25 cellular contexts compared by ENCODE assay signal in genomic region chr12:109222062-109222461, GRCh38.
A peak's percentile ranks its signal among the peaks of the same experiment; 100 is the strongest.
DNase-seq lines count a peak whose midpoint lies in the region; ATAC-seq and TF ChIP-seq lines count a peak whose summit lies in the region.
"Had no signal": no experiment of that assay in that cellular context is flagged by ENCODE, and none has a peak within 500 bp of the region (broad histone marks: within the 10 kb centered on the region; RNA-seq: fewer than 3 reads in every experiment).

No MANE protein-coding gene starts in this region.

- peaks cover 8% of the 10 kb centered on the region for H3K36me3 Mint-ChIP-seq in WTC11

- H3K27me3 Mint-ChIP-seq in WTC11 (ENCODE audit: low read depth): no peaks in the 10 kb centered on the region
- H3K27me3 Mint-ChIP-seq: CD8-positive, alpha-beta memory T cell had no signal

- no peaks in the 10 kb centered on the region for H3K27me3 ChIP-seq in right atrium auricular region
- no peaks in the 10 kb centered on the region for H3K27me3 ChIP-seq in psoas muscle (ENCODE audit: insufficient read depth in 3 of 3, low read length in 2 of 3)
- H3K27me3 ChIP-seq: BE2C had no signal

- intact Hi-C loops in psoas muscle (cut with DNase I): no loop called here

- H3K4me1 Mint-ChIP-seq in WTC11: no peaks in the 10 kb centered on the region
- H3K4me1 Mint-ChIP-seq: CD14-positive monocyte; CD8-positive, alpha-beta memory T cell had no signal

- DNase-seq in NCI-H82 (lab: John Stamatoyannopoulos, UW) (peak; percentile 27), NCI-H82 treated with DMSO at 0.1 percent for 48 hours (lab: John Stamatoyannopoulos, UW; ENCODE audit: unreplicated experiment) (no peak), WTC11 (ENCODE audit: low spot score) (no peak), right atrium auricular region (ENCODE audit: low spot score) (no peak), psoas muscle (no peak), foreskin fibroblast (no peak), mesenteric fat pad (ENCODE audit: low spot score) (no peak), kidney tubule cell (ENCODE audit: low spot score) (no peak)
- DNase-seq: 8988T; ACHN; BE2C; CD8-positive, alpha-beta memory T cell; DMS 273 treated with DMSO at 0.1 percent for 48 hours; DMS79 treated with DMSO at 0.1 percent for 48 hours; HCEC 1CT; KBM-7; MV-4-11; NCI-H1105; NCI-H1436 treated with DMSO at 0.1 percent for 48 hours; NCI-H187 treated with DMSO at 0.1 percent for 48 hours; NCI-H446 treated with DMSO at 0.1 percent for 48 hours; NCI-H526; RPMI8226; SHP77 treated with DMSO at 0.1 percent for 48 hours had no signal

- H3K9me3 Mint-ChIP-seq in WTC11: no peaks in the 10 kb centered on the region
- H3K9me3 Mint-ChIP-seq: CD14-positive monocyte; CD8-positive, alpha-beta memory T cell had no signal

- no peak for TF ChIP-seq CTCF in WTC11 (IDR thresholded peaks at IDR 0.05)
- TF ChIP-seq CTCF in right atrium auricular region (IDR thresholded peaks at IDR 0.05): no peak
- TF ChIP-seq CTCF in psoas muscle (IDR thresholded peaks at IDR 0.05): no peak
- no peak for TF ChIP-seq CTCF in foreskin fibroblast (IDR thresholded peaks at IDR 0.05; ENCODE audit: low read depth, low read length)

- H3K27ac ChIP-seq in right atrium auricular region (peak overlapping the region; percentile 7 to 18), psoas muscle (peak overlapping the region; percentile 16)

- peak overlapping the region; percentile 57; the same call in 1 of the 2 replicates for H3K27ac Mint-ChIP-seq in WTC11
- H3K27ac Mint-ChIP-seq: CD8-positive, alpha-beta memory T cell had no signal

- no peak for ATAC-seq in WTC11
- peak; percentile 61 to 72 (median 70) for ATAC-seq in psoas muscle

- 51 to 63% (median 61%) methylated on average over 7 of the region's 7 CpGs for WGBS in psoas muscle, 3 donors

- peaks cover 0 to 4% of the 10 kb centered on the region in 2 donors for H3K4me1 ChIP-seq in right atrium auricular region
- peaks cover 4% of the 10 kb centered on the region for H3K4me1 ChIP-seq in psoas muscle
- H3K4me1 ChIP-seq: BE2C had no signal

- H3K4me3 Mint-ChIP-seq in WTC11: no peak overlapping the region
- H3K4me3 Mint-ChIP-seq: CD14-positive monocyte; CD8-positive, alpha-beta memory T cell had no signal

- H3K36me3 ChIP-seq in right atrium auricular region: peaks cover 94% of the 10 kb centered on the region
- peaks cover 0 to 100% of the 10 kb centered on the region in 2 donors for H3K36me3 ChIP-seq in psoas muscle (ENCODE audit: insufficient read depth in 1 of 2, low read depth in 1 of 2)
- H3K36me3 ChIP-seq: BE2C had no signal

- CTCF ChIA-PET in WTC11 (lab: Charles Lee): no interaction called here

- H3K9me3 ChIP-seq in right atrium auricular region: no peaks in the 10 kb centered on the region
- H3K9me3 ChIP-seq in psoas muscle: no peaks in the 10 kb centered on the region
- H3K9me3 ChIP-seq: BE2C had no signal

- POLR2A ChIA-PET in WTC11 (lab: Charles Lee): no interaction called here

- no peak overlapping the region for H3K4me3 ChIP-seq in right atrium auricular region
- no peak overlapping the region for H3K4me3 ChIP-seq in psoas muscle
- no peak overlapping the region for H3K4me3 ChIP-seq in foreskin fibroblast (ENCODE audit: low read depth in 1 of 2, low read length in 2 of 2)

TF ChIP-seq in WTC11, 78 proteins besides CTCF, POLR2A, EP300 and RAD21:
- TF ChIP-seq ZNF138 (CRISPR knock-in tag; conservative IDR thresholded peaks at IDR 0.05) (no peak), TEAD1 (CRISPR knock-in tag; IDR thresholded peaks at IDR 0.05) (no peak), TEAD4 (CRISPR knock-in tag; IDR thresholded peaks at IDR 0.05) (no peak), ZNF425 (CRISPR knock-in tag; conservative IDR thresholded peaks at IDR 0.05) (no peak), KAT7 (CRISPR knock-in tag; IDR thresholded peaks at IDR 0.05; ENCODE audit: borderline replicate concordance) (no peak), NR2C2 (CRISPR knock-in tag; IDR thresholded peaks at IDR 0.05) (no peak), CBFB (CRISPR knock-in tag; IDR thresholded peaks at IDR 0.05; ENCODE audit: low read depth) (no peak), ZNF416 (CRISPR knock-in tag; IDR thresholded peaks at IDR 0.05) (no peak), RELA (CRISPR knock-in tag; IDR thresholded peaks at IDR 0.05; ENCODE audit: borderline replicate concordance) (no peak), ARID4B (CRISPR knock-in tag; IDR thresholded peaks at IDR 0.05; ENCODE audit: borderline replicate concordance) (no peak), FOXK1 (CRISPR knock-in tag; IDR thresholded peaks at IDR 0.05) (no peak), ZBTB21 (CRISPR knock-in tag; IDR thresholded peaks at IDR 0.05; ENCODE audit: borderline replicate concordance) (no peak), FOXP1 (CRISPR knock-in tag; IDR thresholded peaks at IDR 0.05; ENCODE audit: borderline replicate concordance) (no peak)
